13 cellular contexts compared by ENCODE assay signal in the genomic region with DNA sequence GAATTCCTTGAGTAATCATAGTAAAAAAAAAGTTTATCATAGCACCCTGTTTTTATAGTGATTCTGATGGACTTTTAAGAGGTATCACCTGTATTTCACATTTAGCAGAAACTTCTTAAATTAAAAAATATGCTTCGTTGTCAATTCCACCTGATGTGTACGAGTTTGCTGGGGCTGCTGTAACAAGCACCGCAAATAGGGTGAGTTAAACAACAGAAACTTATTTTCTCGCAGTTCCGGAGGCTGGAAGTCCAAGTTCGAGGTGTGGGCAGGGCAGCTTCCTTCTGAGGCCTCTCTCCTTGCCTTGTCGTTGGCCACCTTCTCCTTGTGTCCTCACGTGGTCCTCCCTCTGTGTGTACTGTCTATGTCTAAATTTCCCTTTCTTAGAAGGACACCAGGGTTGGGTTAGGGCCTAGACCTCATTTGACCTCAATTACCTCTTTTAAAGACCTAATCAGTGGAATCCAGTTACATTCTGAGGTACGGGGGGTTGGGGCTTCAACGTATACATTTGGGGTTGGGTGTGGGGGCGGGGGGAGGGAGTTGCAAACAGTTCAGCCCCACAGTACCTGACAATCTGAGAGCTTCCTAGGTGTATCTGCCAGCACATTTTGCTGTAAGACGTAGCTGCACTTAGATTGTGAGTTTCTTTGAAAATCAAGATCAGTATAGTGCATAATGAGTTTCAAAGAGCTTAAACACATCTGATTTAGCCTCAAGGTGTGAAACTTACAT.
"Had no signal": no experiment of that assay in that cellular context is flagged by ENCODE, and none has a peak within 500 bp of the region (broad histone marks: within the 10 kb centered on the region; RNA-seq: fewer than 3 reads in every experiment).

No MANE protein-coding gene starts in this region.

- H3K27ac ChIP-seq: foreskin keratinocyte, left lung, thyroid gland had no signal

- ATAC-seq: foreskin keratinocyte, left lung had no signal

- H3K27me3 ChIP-seq: foreskin keratinocyte, left lung, thyroid gland had no signal

- H3K27me3 Mint-ChIP-seq: activated naive CD8-positive, alpha-beta T cell treated with anti-CD3 and anti-CD28 coated beads, Interleukin-2, amount 10 ng/mL, durations not matched to agents 7 days and 5 days had no signal

- H3K4me3 Mint-ChIP-seq: activated naive CD8-positive, alpha-beta T cell treated with anti-CD3 and anti-CD28 coated beads, Interleukin-2, amount 10 ng/mL, durations not matched to agents 7 days and 5 days; brain had no signal

- H3K4me3 ChIP-seq: left lung, thyroid gland had no signal

- H3K9me3 Mint-ChIP-seq: activated naive CD8-positive, alpha-beta T cell treated with anti-CD3 and anti-CD28 coated beads, Interleukin-2, amount 10 ng/mL, durations not matched to agents 7 days and 5 days; brain had no signal

- H3K36me3 ChIP-seq: thyroid gland had no signal

- H3K27ac Mint-ChIP-seq: activated naive CD8-positive, alpha-beta T cell treated with anti-CD3 and anti-CD28 coated beads, Interleukin-2, amount 10 ng/mL, durations not matched to agents 7 days and 5 days had no signal

- H3K4me1 ChIP-seq: foreskin keratinocyte, thyroid gland had no signal

- DNase-seq: activated CD4-positive, alpha-beta T cell treated with anti-CD3 and anti-CD28 coated beads for 1 hour; activated naive CD8-positive, alpha-beta T cell treated with anti-CD3 and anti-CD28 coated beads, Interleukin-2, amount 10 ng/mL, durations not matched to agents 7 days and 5 days; caudate nucleus; foreskin keratinocyte; glutamatergic neuron; hypothalamus; islet precursor cell; left lung; stimulated activated naive CD4-positive, alpha-beta T cell; T1000; thyroid gland had no signal

- H3K9me3 ChIP-seq: left lung, thyroid gland had no signal

- FAIRE-seq: colon had no signal
